In genomic region chr11:77474509-77475070, GRCh38 we compare ENCODE assay signal across 8 cellular contexts. TPM values are rescaled to one million over a fixed set of nuclear protein-coding genes. Genes with fewer than 3 reads are reported as not detected.
A peak's percentile ranks its signal among the peaks of the same experiment; 100 is the strongest.
DNase-seq lines count a peak whose midpoint lies in the region; ATAC-seq and TF ChIP-seq lines count a peak whose summit lies in the region.

No MANE protein-coding gene starts in this region.

- H3K27me3 ChIP-seq in adrenal gland (no peaks in the 10 kb centered on the region), layer of hippocampus (ENCODE audit: control insufficient read depth, insufficient read depth, low read length) (no peaks in the 10 kb centered on the region)

- H3K4me3 Mint-ChIP-seq in activated CD4-positive, alpha-beta T cell treated with anti-CD3 and anti-CD28 coated beads for 36 hours: peak overlapping the region; percentile 75

- H3K4me3 ChIP-seq in adrenal gland: peak overlapping the region in 2 of 4 donors; percentile 81 to 88

- POLR2A ChIA-PET in activated CD4-positive, alpha-beta T cell treated with anti-CD3 and anti-CD28 coated beads for 36 hours (lab: Charles Lee): no interaction called here

- H3K27ac ChIP-seq in adrenal gland: peak overlapping the region in 3 of 5 donors; percentile 72 to 82 (median 78)
- peak overlapping the region; percentile 19 for H3K27ac ChIP-seq in layer of hippocampus (ENCODE audit: low read depth, low read length)
- H3K27ac ChIP-seq in substantia nigra (ENCODE audit: low read depth, low read length, poor library complexity, severe bottlenecking): peak overlapping the region; percentile 68

- ATAC-seq in activated CD4-positive, alpha-beta T cell treated with anti-CD3 and anti-CD28 coated beads for 36 hours: no peak

- no peak for TF ChIP-seq POLR2A in adrenal gland (IDR thresholded peaks at IDR 0.05)

- no peaks in the 10 kb centered on the region for H3K36me3 Mint-ChIP-seq in activated CD4-positive, alpha-beta T cell treated with anti-CD3 and anti-CD28 coated beads for 36 hours (ENCODE audit: low read depth)

- H3K9me3 Mint-ChIP-seq in activated CD4-positive, alpha-beta T cell treated with anti-CD3 and anti-CD28 coated beads for 36 hours (ENCODE audit: low read depth): no peaks in the 10 kb centered on the region

- WGBS in adrenal gland, 4 donors: 19 to 22% (median 20%) methylated on average over 17 of the region's 17 CpGs

- no peaks in the 10 kb centered on the region for H3K36me3 ChIP-seq in adrenal gland (replicated peaks in 1 of 2)

- H3K4me1 Mint-ChIP-seq in activated CD4-positive, alpha-beta T cell treated with anti-CD3 and anti-CD28 coated beads for 36 hours: peaks cover 4% of the 10 kb centered on the region

- H3K27ac Mint-ChIP-seq in activated CD4-positive, alpha-beta T cell treated with anti-CD3 and anti-CD28 coated beads for 36 hours: peak overlapping the region; percentile 77

- TF ChIP-seq CTCF in adrenal gland (IDR thresholded peaks at IDR 0.05): no peak

- intact Hi-C loops in activated CD4-positive, alpha-beta T cell treated with anti-CD3 and anti-CD28 coated beads for 36 hours (cut with DNase I, micrococcal nuclease): loop anchor here (1.0 to 10.0 kb wide), 6 partner anchors 62 to 663 kb away; partner anchors contain the start of genes ALG8 (in 1 of the 2), CLNS1A (in 1 of the 2) and INTS4 (in 1 of the 2)
- intact Hi-C loops in adrenal gland (cut with DNase I): no loop called here

- peaks cover 15% of the 10 kb centered on the region for H3K27me3 Mint-ChIP-seq in activated CD4-positive, alpha-beta T cell treated with anti-CD3 and anti-CD28 coated beads for 36 hours

- H3K9me3 ChIP-seq in adrenal gland (replicated peaks in 1 of 3): no peaks in the 10 kb centered on the region

- CTCF ChIA-PET in activated CD4-positive, alpha-beta T cell treated with anti-CD3 and anti-CD28 coated beads for 36 hours (lab: Charles Lee): interaction anchor here (0.8 to 1.5 kb wide), 2 partner anchors 21 to 26 kb away, joined by 3 to 5 read pairs; no protein-coding TSS in a partner anchor

- peaks cover 0 to 8% of the 10 kb centered on the region in 2 donors for H3K4me1 ChIP-seq in adrenal gland (replicated peaks in 1 of 2)

- DNase-seq in activated CD4-positive, alpha-beta T cell treated with anti-CD3 and anti-CD28 coated beads for 36 hours: no peak
- DNase-seq in activated CD4-positive, alpha-beta T cell treated with anti-CD3 and anti-CD28 coated beads for 48 hours: no peak
- DNase-seq in adrenal gland (no peak), substantia nigra (lab: John Stamatoyannopoulos, UW) (no peak), kidney tubule cell (ENCODE audit: low spot score) (no peak), NCI-H526 treated with DMSO at 0.1 percent for 48 hours (lab: John Stamatoyannopoulos, UW) (no peak)
- no peak for DNase-seq in activated CD4-positive, CD25-positive, alpha-beta regulatory T cell treated with anti-CD3 and anti-CD28 coated beads, Interleukin-2, amount 50 U/mL, for 72 hours

RNA-seq across cellular contexts. Expression of gene PAK1, which starts 0.7 kb away (rescaled TPM):
- 10 to 100 TPM; 38.2 to 43.9 TPM for total RNA-seq in activated CD4-positive, alpha-beta T cell treated with anti-CD3 and anti-CD28 coated beads for 36 hours
- 10 to 100 TPM; 17.2 to 31.5 (median 24.1) TPM for total RNA-seq in adrenal gland
- 10 to 100 TPM; 12.4 to 21.7 (median 14.1) TPM for polyA plus RNA-seq in adrenal gland

Comparison
In these comparisons a context has a peak if more than half of its experiments do, and no peak if none do; other contexts are left out.
1. H3K27ac ChIP-seq: peak in every context shown above with its lines; median percentile 78 in adrenal gland; 68 in substantia nigra; 19 in layer of hippocampus.
2. intact Hi-C loops: an anchor here in activated CD4-positive, alpha-beta T cell treated with anti-CD3 and anti-CD28 coated beads for 36 hours (1.0 to 10.0 kb wide); none called in adrenal gland.